Comparison of ENCODE assay signal across 14 cellular contexts in genomic region chr5:60671899-60672692, GRCh38. TPM values are rescaled to one million over a fixed set of nuclear protein-coding genes. Genes with fewer than 3 reads are reported as not detected.
"Had no signal": no experiment of that assay in that cellular context is flagged by ENCODE, and none has a peak within 500 bp of the region (broad histone marks: within the 10 kb centered on the region; RNA-seq: fewer than 3 reads in every experiment).

No MANE protein-coding gene starts in this region.

- H3K9me3 Mint-ChIP-seq: activated CD4-positive, alpha-beta memory T cell treated with anti-CD3 and anti-CD28 coated beads for 36 hours; activated naive CD4-positive, alpha-beta T cell treated with anti-CD3 and anti-CD28 coated beads, Interleukin-2, amount 50 U/mL, for 72 hours; activated T-cell treated with anti-CD3 and anti-CD28 coated beads, Interleukin-2, amount 50 U/mL, for 4 hours had no signal

- H3K27ac ChIP-seq: esophagus squamous epithelium, sigmoid colon, thoracic aorta, WERI-Rb-1 had no signal

- DNase-seq: activated CD4-positive, alpha-beta memory T cell treated with anti-CD3 and anti-CD28 coated beads for 36 hours; activated CD4-positive, alpha-beta T cell treated with anti-CD3 and anti-CD28 coated beads for 36 hours; activated CD8-positive, alpha-beta memory T cell treated with anti-CD3 and anti-CD28 coated beads, Interleukin-2, amount 10 ng/mL, durations not matched to agents 7 days and 5 days; activated effector memory CD4-positive, alpha-beta T cell treated with Interleukin-2 at 50 U/mL for 16 hours; activated T-cell treated with anti-CD3 and anti-CD28 coated beads, Interleukin-2, amount 50 U/mL, for 4 hours; esophagus squamous epithelium; hippocampal formation; sigmoid colon; stimulated activated CD4-positive, alpha-beta T cell treated with anti-CD3 and anti-CD28 coated beads, Interleukin-1b, Interleukin-23, amount 100 ng/mL, for 48 hours; T-helper 1 cell; WERI-Rb-1 had no signal

- H3K27me3 Mint-ChIP-seq: activated CD4-positive, alpha-beta memory T cell treated with anti-CD3 and anti-CD28 coated beads for 36 hours; activated CD4-positive, alpha-beta T cell treated with anti-CD3 and anti-CD28 coated beads for 36 hours; activated CD8-positive, alpha-beta memory T cell treated with anti-CD3 and anti-CD28 coated beads, Interleukin-2, amount 10 ng/mL, durations not matched to agents 7 days and 5 days had no signal

- H3K4me3 Mint-ChIP-seq: activated CD4-positive, alpha-beta memory T cell treated with anti-CD3 and anti-CD28 coated beads for 36 hours; activated CD4-positive, alpha-beta T cell treated with anti-CD3 and anti-CD28 coated beads for 36 hours; activated CD8-positive, alpha-beta memory T cell treated with anti-CD3 and anti-CD28 coated beads, Interleukin-2, amount 10 ng/mL, durations not matched to agents 7 days and 5 days; activated T-cell treated with anti-CD3 and anti-CD28 coated beads, Interleukin-2, amount 50 U/mL, for 4 hours had no signal

- H3K4me1 Mint-ChIP-seq: activated CD4-positive, alpha-beta T cell treated with anti-CD3 and anti-CD28 coated beads for 36 hours; activated CD8-positive, alpha-beta memory T cell treated with anti-CD3 and anti-CD28 coated beads, Interleukin-2, amount 10 ng/mL, durations not matched to agents 7 days and 5 days had no signal

- ATAC-seq: activated CD4-positive, alpha-beta T cell treated with anti-CD3 and anti-CD28 coated beads for 36 hours; activated CD8-positive, alpha-beta memory T cell treated with anti-CD3 and anti-CD28 coated beads, Interleukin-2, amount 10 ng/mL, durations not matched to agents 7 days and 5 days; activated naive CD4-positive, alpha-beta T cell treated with anti-CD3 and anti-CD28 coated beads, Interleukin-2, amount 50 U/mL, for 72 hours; activated T-cell treated with anti-CD3 and anti-CD28 coated beads, Interleukin-2, amount 50 U/mL, for 4 hours had no signal

- H3K36me3 Mint-ChIP-seq: activated CD4-positive, alpha-beta memory T cell treated with anti-CD3 and anti-CD28 coated beads for 36 hours; activated CD8-positive, alpha-beta memory T cell treated with anti-CD3 and anti-CD28 coated beads, Interleukin-2, amount 10 ng/mL, durations not matched to agents 7 days and 5 days; activated naive CD4-positive, alpha-beta T cell treated with anti-CD3 and anti-CD28 coated beads, Interleukin-2, amount 50 U/mL, for 72 hours had no signal

- H3K27ac Mint-ChIP-seq: activated CD4-positive, alpha-beta memory T cell treated with anti-CD3 and anti-CD28 coated beads for 36 hours; activated CD4-positive, alpha-beta T cell treated with anti-CD3 and anti-CD28 coated beads for 36 hours; activated CD8-positive, alpha-beta memory T cell treated with anti-CD3 and anti-CD28 coated beads, Interleukin-2, amount 10 ng/mL, durations not matched to agents 7 days and 5 days; activated naive CD4-positive, alpha-beta T cell treated with anti-CD3 and anti-CD28 coated beads, Interleukin-2, amount 50 U/mL, for 72 hours had no signal

RNA-seq across cellular contexts. Expression of gene DEPDC1B, which starts 27.9 kb away (rescaled TPM):
- total RNA-seq: cardiac septum, thoracic aorta had no signal
